ENCODE assay signal across 16 cellular contexts in the genomic region with DNA sequence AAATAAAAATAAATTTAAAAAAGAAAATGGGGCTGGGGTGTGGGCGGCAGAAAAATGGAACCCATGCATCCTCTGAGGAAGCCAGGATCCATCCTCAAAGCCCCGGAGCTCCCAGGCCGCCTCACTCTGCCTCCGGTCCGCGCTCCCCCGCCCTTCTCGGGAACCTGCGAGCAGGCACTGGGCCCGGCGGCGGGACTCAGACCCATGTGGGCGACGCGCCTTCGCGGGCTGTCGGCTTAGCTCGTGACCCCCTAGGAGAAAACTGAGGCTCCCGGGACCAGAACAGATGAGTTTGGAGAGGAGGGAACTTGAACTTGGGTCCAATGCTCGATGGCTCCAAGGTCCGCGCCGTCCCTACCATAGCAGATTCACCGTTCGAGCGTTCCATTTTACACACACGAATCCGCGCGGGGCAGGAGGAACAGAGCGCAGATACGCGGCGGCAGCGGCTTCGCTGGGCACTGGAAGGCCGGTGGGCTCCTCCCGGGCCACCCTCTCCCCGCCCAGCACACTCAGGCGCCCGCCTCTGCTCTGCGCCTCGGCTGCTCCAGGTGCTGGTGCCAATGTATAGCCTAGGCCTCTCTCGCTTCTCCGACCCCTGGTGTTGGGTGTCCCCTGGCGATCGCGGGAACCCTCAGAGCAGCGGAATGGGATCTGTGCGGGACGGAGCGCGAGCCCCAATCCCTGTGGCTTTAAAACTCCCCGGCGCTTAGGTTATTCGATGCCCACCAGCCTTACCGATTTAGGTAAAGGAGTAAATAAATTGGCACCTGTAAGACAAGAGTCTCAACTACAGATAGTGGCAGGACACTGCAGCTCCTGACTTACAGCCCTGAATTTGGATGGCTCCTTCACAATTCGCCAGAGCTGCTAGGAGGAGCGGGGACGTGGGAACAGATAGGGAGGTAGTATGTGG. TPM values are rescaled to one million over a fixed set of nuclear protein-coding genes. Genes with fewer than 3 reads are reported as not detected.
DNase-seq lines count a peak whose midpoint lies in the region; TF ChIP-seq lines count a peak whose summit lies in the region.
"Had no signal": no experiment of that assay in that cellular context is flagged by ENCODE, and none has a peak within 500 bp of the region (broad histone marks: within the 10 kb centered on the region; RNA-seq: fewer than 3 reads in every experiment).

No MANE protein-coding gene starts in this region.

- TF ChIP-seq EP300 in transverse colon (IDR thresholded peaks at IDR 0.05; ENCODE audit: low read depth), result no peak

- intact Hi-C loops in transverse colon (cut with DNase I; ENCODE audit: low total_unique reads), result no loop called here

- H4K91ac ChIP-seq in H9 (ENCODE audit: insufficient read length, low read depth, low read length), result no peak overlapping the region

- no peaks in the 10 kb centered on the region for H3K27me3 ChIP-seq in H9 (ENCODE audit: insufficient read depth, low read length)
- H3K27me3 ChIP-seq in transverse colon, result peaks cover 26% of the 10 kb centered on the region
- H3K27me3 ChIP-seq: ovary had no signal

- no peak overlapping the region for H3K9ac ChIP-seq in H9 (ENCODE audit: extremely low read depth, insufficient read length, low read length)

- H3K4ac ChIP-seq in H9 (ENCODE audit: low read depth, low read length), result no peak overlapping the region

- peaks cover 34 to 50% of the 10 kb centered on the region in 2 experiments for H3K9me3 Mint-ChIP-seq in H9
- H3K9me3 Mint-ChIP-seq in stimulated activated naive CD8-positive, alpha-beta T cell treated with anti-CD3 and anti-CD28 coated beads, Interleukin-15, Interleukin-2, amounts not matched to agents 100 ng/mL and 50 ng/mL, for 24 hours, result peaks cover 4% of the 10 kb centered on the region

- no CpG with 5 or more reads among the region's 61 CpGs for WGBS in H9 (ENCODE audit: extremely low coverage, insufficient read length, low lambda C conversion rate)
- WGBS in transverse colon (ENCODE audit: low coverage in 1 of 2), 2 donors, result 58 to 100% methylated on average over 1 to 52 of the region's 61 CpGs

- no peaks in the 10 kb centered on the region for H3K36me3 ChIP-seq in transverse colon
- H3K36me3 ChIP-seq: gastroesophageal sphincter, ovary had no signal

- no peak overlapping the region for H3K27ac Mint-ChIP-seq in H9
- no peak overlapping the region for H3K27ac Mint-ChIP-seq in stimulated activated naive CD8-positive, alpha-beta T cell treated with anti-CD3 and anti-CD28 coated beads, Interleukin-15, Interleukin-2, amounts not matched to agents 100 ng/mL and 50 ng/mL, for 24 hours
- H3K27ac Mint-ChIP-seq: activated CD4-positive, alpha-beta memory T cell treated with anti-CD3 and anti-CD28 coated beads, Interleukin-2, amount 10 ng/mL, durations not matched to agents 7 days and 5 days; activated naive CD4-positive, alpha-beta T cell treated with anti-CD3 and anti-CD28 coated beads, Interleukin-2, amount 10 ng/mL, durations not matched to agents 7 days and 5 days; T-cell had no signal

- H3K9me3 ChIP-seq in H9 (ENCODE audit: control insufficient read depth, low read depth, low read length) (peaks cover 4% of the 10 kb centered on the region), transverse colon (peaks cover 0 to 6% of the 10 kb centered on the region in 2 donors)

- TF ChIP-seq POLR2A in transverse colon (IDR thresholded peaks at IDR 0.05), result no peak

- in situ Hi-C loops in transverse colon (cut with MboI; ENCODE audit: low pct_ligation_motif_present in 1 of 4, low pct_unique_long_range_greater_than_20kb in 1 of 4, low sequenced_read_pairs in 3 of 4), result no loop called here

- peak overlapping the region; percentile 36; the same call in 1 of the 2 replicates for H3K14ac ChIP-seq in H9 (ENCODE audit: insufficient read depth, low read length)

- H4K5ac ChIP-seq in H9 (ENCODE audit: insufficient read length, low read depth, low read length), result no peak overlapping the region

- H2BK5ac ChIP-seq in H9 (ENCODE audit: insufficient read length, low read length), result no peak overlapping the region

- peak overlapping the region in 1 of 4 donors; percentile 2 for H3K4me3 ChIP-seq in transverse colon
- H3K4me3 ChIP-seq: ovary had no signal

- H3K4me1 Mint-ChIP-seq in H9, result peaks cover 7 to 10% of the 10 kb centered on the region in 2 experiments
- H3K4me1 Mint-ChIP-seq in stimulated activated naive CD8-positive, alpha-beta T cell treated with anti-CD3 and anti-CD28 coated beads, Interleukin-15, Interleukin-2, amounts not matched to agents 100 ng/mL and 50 ng/mL, for 24 hours (ENCODE audit: low read depth), result peaks cover 8% of the 10 kb centered on the region

- peaks cover 3% of the 10 kb centered on the region for H3K23me2 ChIP-seq in H9 (ENCODE audit: insufficient read length, low read depth, low read length, poor library complexity, severe bottlenecking)

- H2BK20ac ChIP-seq in H9 (ENCODE audit: low read depth, low read length, poor library complexity, severe bottlenecking), result no peak overlapping the region

- no peak overlapping the region for H3K4me3 Mint-ChIP-seq in H9
- H3K4me3 Mint-ChIP-seq in stimulated activated naive CD8-positive, alpha-beta T cell treated with anti-CD3 and anti-CD28 coated beads, Interleukin-15, Interleukin-2, amounts not matched to agents 100 ng/mL and 50 ng/mL, for 24 hours, result peak overlapping the region; percentile 41
- H3K4me3 Mint-ChIP-seq: activated CD4-positive, alpha-beta memory T cell treated with anti-CD3 and anti-CD28 coated beads, Interleukin-2, amount 10 ng/mL, durations not matched to agents 7 days and 5 days; activated naive CD4-positive, alpha-beta T cell treated with anti-CD3 and anti-CD28 coated beads, Interleukin-2, amount 10 ng/mL, durations not matched to agents 7 days and 5 days had no signal

- no peak overlapping the region for H3K18ac ChIP-seq in H9 (ENCODE audit: insufficient read length, low read depth, low read length)

- H3K36me3 Mint-ChIP-seq in H9 (ENCODE audit: insufficient read depth in 1 of 3, low read depth in 3 of 3), result peaks cover 8 to 42% (median 23%) of the 10 kb centered on the region in 3 experiments
- H3K36me3 Mint-ChIP-seq in stimulated activated naive CD8-positive, alpha-beta T cell treated with anti-CD3 and anti-CD28 coated beads, Interleukin-15, Interleukin-2, amounts not matched to agents 100 ng/mL and 50 ng/mL, for 24 hours (ENCODE audit: low read depth), result no peaks in the 10 kb centered on the region
- H3K36me3 Mint-ChIP-seq: T-cell had no signal

- H3K79me2 ChIP-seq in H9 (ENCODE audit: insufficient read depth, low read length), result no peaks in the 10 kb centered on the region

- H2BK120ac ChIP-seq in H9 (ENCODE audit: low read depth, low read length, poor library complexity, severe bottlenecking), result no peak overlapping the region

- peaks cover 7% of the 10 kb centered on the region for H3K27me3 Mint-ChIP-seq in H9 (ENCODE audit: low read depth)
- H3K27me3 Mint-ChIP-seq in stimulated activated naive CD8-positive, alpha-beta T cell treated with anti-CD3 and anti-CD28 coated beads, Interleukin-15, Interleukin-2, amounts not matched to agents 100 ng/mL and 50 ng/mL, for 24 hours, result peaks cover 61% of the 10 kb centered on the region

- no peak overlapping the region for H4K8ac ChIP-seq in H9 (replicated peaks; ENCODE audit: insufficient read length, low read depth, low read length)

- no peak overlapping the region for H2AFZ ChIP-seq in H9 (ENCODE audit: low read length)

- no peak overlapping the region for H2BK12ac ChIP-seq in H9 (ENCODE audit: insufficient read length, low read depth, low read length)

- H3K4me1 ChIP-seq in H9 (ENCODE audit: insufficient read depth, low read length) (no peaks in the 10 kb centered on the region), transverse colon (peaks cover 0 to 6% (median 3%) of the 10 kb centered on the region in 4 donors)

- H4K20me1 ChIP-seq in H9 (ENCODE audit: control insufficient read depth, insufficient read depth, insufficient read length), result no peaks in the 10 kb centered on the region

- H3T11ph ChIP-seq in H9 (ENCODE audit: low read length), result no peak overlapping the region

- no peak for TF ChIP-seq CTCF in H9 (conservative IDR thresholded peaks at IDR 0.05)
- no peak for TF ChIP-seq CTCF in transverse colon (IDR thresholded peaks at IDR 0.05)

- DNase-seq in H9, result no peak
- peak; percentile 34 for DNase-seq in astrocyte of the hippocampus (ENCODE audit: low read depth, low spot score)
- peak; percentile 27 for DNase-seq in iPS-NIHi11 (ENCODE audit: low spot score)
- no peak for DNase-seq in transverse colon
- no peak for DNase-seq in AML-193 (lab: John Stamatoyannopoulos, UW)
- no peak for DNase-seq in glomerular visceral epithelial cell (ENCODE audit: extremely low spot score)
- DNase-seq: activated CD4-positive, alpha-beta memory T cell treated with anti-CD3 and anti-CD28 coated beads, Interleukin-2, amount 10 ng/mL, durations not matched to agents 7 days and 5 days; activated naive CD4-positive, alpha-beta T cell treated with anti-CD3 and anti-CD28 coated beads, Interleukin-2, amount 10 ng/mL, durations not matched to agents 7 days and 5 days; Calu3; ovary; PC-3; stimulated activated CD4-positive, alpha-beta T cell treated with anti-CD3 and anti-CD28 coated beads, Interleukin-4, amount 100 ng/mL, for 1 hour; T-cell had no signal

- no peak overlapping the region for H2AK5ac ChIP-seq in H9 (ENCODE audit: insufficient read length, low read length)

- H3K4me2 ChIP-seq in H9 (ENCODE audit: insufficient read depth, insufficient read length, low read length), result no peak overlapping the region

- H3K27ac ChIP-seq in H9 (ENCODE audit: insufficient read length, low read depth, low read length) (no peak overlapping the region), transverse colon (no peak overlapping the region)
- H3K27ac ChIP-seq: gastroesophageal sphincter, ovary had no signal

- H3K23ac ChIP-seq in H9 (ENCODE audit: insufficient read length, low read depth, low read length), result no peak overlapping the region

- H3K79me1 ChIP-seq in H9 (ENCODE audit: insufficient read depth, low read depth, low read length, poor library complexity, severe bottlenecking), result no peaks in the 10 kb centered on the region

- no peak overlapping the region for H2BK15ac ChIP-seq in H9 (ENCODE audit: low read depth, low read length)

- no peak overlapping the region for H3K56ac ChIP-seq in H9 (ENCODE audit: insufficient read length, low read depth, low read length)

RNA-seq across cellular contexts. Expression of a gene that starts 39.2 kb away (rescaled TPM):
- 1.2 TPM in 2 replicates for total RNA-seq in H9 (2021)
- total RNA-seq in transverse colon, result not detected
- total RNA-seq: activated CD4-positive, alpha-beta memory T cell treated with anti-CD3 and anti-CD28 coated beads, Interleukin-2, amount 10 ng/mL, durations not matched to agents 7 days and 5 days; Calu3; gastroesophageal sphincter; liver; ovary; PC-3; T-cell had no signal

RNA-seq across cellular contexts. Expression of a gene that starts 47.6 kb away (rescaled TPM):
- 0.22 TPM in 1 of 2 replicates, not detected in the other for total RNA-seq in H9 (2021)
- not detected for total RNA-seq in transverse colon
- total RNA-seq: activated CD4-positive, alpha-beta memory T cell treated with anti-CD3 and anti-CD28 coated beads, Interleukin-2, amount 10 ng/mL, durations not matched to agents 7 days and 5 days; Calu3; gastroesophageal sphincter; liver; ovary; PC-3; T-cell had no signal

RNA-seq across cellular contexts. Expression of a gene that starts 51.8 kb away (rescaled TPM):
- total RNA-seq in H9 (2021), result 7.7 and 7.8 TPM in 2 replicates
- total RNA-seq in transverse colon, result 1 to 10 TPM in 2 of 4 donors, not detected in 2; 1.1 to 2.1 TPM

RNA-seq across cellular contexts. Expression of a gene that starts 54.9 kb away (rescaled TPM):
- total RNA-seq in H9 (2021), result not detected in 2 replicates
- not detected for total RNA-seq in transverse colon
- total RNA-seq: gastroesophageal sphincter, liver, PC-3 had no signal

Comparison
In these comparisons a context has a peak if more than half of its experiments do, and no peak if none do; other contexts are left out.
1. DNase-seq: peak in astrocyte of the hippocampus (single experiment) and iPS-NIHi11 (single experiment); none in H9 (single experiment), transverse colon (single experiment), AML-193 (0 of 2) and glomerular visceral epithelial cell (single experiment).